1 cellular context compared by ENCODE assay signal in genomic region chr10:130135676-130136213, GRCh38.
TF ChIP-seq lines count a peak whose summit lies in the region.

No MANE protein-coding gene starts in this region.

TF ChIP-seq in HEK293T, 16 proteins besides CTCF, POLR2A, EP300 and RAD21 (continued from another document):
- TF ChIP-seq BHLHE40 (IDR thresholded peaks at IDR 0.05; ENCODE audit: borderline replicate concordance) (no peak), FOXM1 (IDR thresholded peaks at IDR 0.05; ENCODE audit: borderline replicate concordance) (no peak)
